In genomic region chr22:48553694-48554308, GRCh38 we compare ENCODE assay signal across 22 cellular contexts.
"Had no signal": no experiment of that assay in that cellular context is flagged by ENCODE, and none has a peak within 500 bp of the region (broad histone marks: within the 10 kb centered on the region; RNA-seq: fewer than 3 reads in every experiment).

No MANE protein-coding gene starts in this region.

- DNase-seq: KBM-7, MV-4-11, NCI-H1092, NCI-H1105 treated with DMSO at 0.1 percent for 48 hours, NCI-H1417 treated with DMSO at 0.1 percent for 48 hours, NCI-H146, NCI-H1694 treated with DMSO at 0.1 percent for 48 hours, NCI-H1930, NCI-H2081, NCI-H2107, NCI-H2171, NCI-H226, NCI-H446, NCI-H510A, NCI-H524 treated with DMSO at 0.1 percent for 48 hours, NCI-H69, NCI-H774, RPMI8226, SHP77, SW 1271 had no signal

- FAIRE-seq: RCC 7860 had no signal

- H3K9me3 ChIP-seq: SK-N-SH had no signal
